Comparison of ENCODE assay signal across 21 cellular contexts in the genomic region with DNA sequence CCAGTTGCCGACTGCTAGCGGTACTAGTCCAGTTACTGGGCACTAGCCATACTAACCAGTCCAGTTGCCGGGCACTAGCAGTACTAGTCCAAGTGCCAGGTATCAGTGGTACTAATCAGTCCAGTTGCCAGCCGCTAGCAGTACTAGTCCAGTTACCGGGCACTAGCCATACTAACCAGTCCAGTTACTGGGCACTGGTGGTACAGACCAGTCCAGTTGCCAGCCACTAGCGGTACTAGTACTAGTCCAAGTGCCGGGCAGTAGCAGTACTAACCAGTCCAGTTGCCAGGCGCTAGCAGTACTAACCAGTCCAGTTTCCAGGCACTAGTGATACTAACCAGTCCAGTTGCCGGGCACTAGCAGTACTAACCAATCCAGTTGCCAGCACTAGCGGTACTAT.
DNase-seq lines count a peak whose midpoint lies in the region; ATAC-seq, FAIRE-seq and TF ChIP-seq lines count a peak whose summit lies in the region.
"Had no signal": no experiment of that assay in that cellular context is flagged by ENCODE, and none has a peak within 500 bp of the region (broad histone marks: within the 10 kb centered on the region; RNA-seq: fewer than 3 reads in every experiment).

No MANE protein-coding gene starts in this region.

- TF ChIP-seq POLR2A in K562 (conservative IDR thresholded peaks at IDR 0.05), result no peak

- BruUV-seq in K562 (replicated peaks; lab: Mats Ljungman, UMichigan), result no TSS peak

- CTCF ChIA-PET in K562 (lab: Yijun Ruan, JAX; ENCODE audit: low intra/inter-chr PET ratio), result no interaction called here

- intact Hi-C loops in K562 (cut with micrococcal nuclease) (no loop called here), sciatic nerve (cut with DNase I) (no loop called here)

- H3K4me3 ChIP-seq in K562, result no peak overlapping the region
- H3K4me3 ChIP-seq in Karpas-422 (ENCODE audit: low read length), result no peak overlapping the region
- H3K4me3 ChIP-seq: BLaER1, GM12878 had no signal

- WGBS in K562 (ENCODE audit: insufficient coverage, low coverage, missing lambda C conversion rate), result 100% methylated on average over 9 of the region's 10 CpGs

- no peak for FAIRE-seq in K562 (lab: Jason Lieb, UNC)
- FAIRE-seq in D721Med (lab: Jason Lieb, UNC), result no peak
- FAIRE-seq: A204.1, GM12878 had no signal

- no peaks in the 10 kb centered on the region; a peak in 1 of 5 replicates for H3K4me1 ChIP-seq in K562 (replicated peaks in 1 of 2; ENCODE audit: control insufficient read depth in 2 of 2, insufficient read depth in 2 of 2, low read length in 2 of 2)
- H3K4me1 ChIP-seq in Karpas-422 (ENCODE audit: low read length), result no peaks in the 10 kb centered on the region
- H3K4me1 ChIP-seq: Caco-2 had no signal

- no peaks in the 10 kb centered on the region for H3K9me1 ChIP-seq in K562 (ENCODE audit: control insufficient read depth, insufficient read depth, low read length)

- no peak overlapping the region for H3K27ac ChIP-seq in K562 (ENCODE audit: extremely low read depth, low read depth, low read length)
- no peak overlapping the region for H3K27ac ChIP-seq in Karpas-422 (ENCODE audit: low read length)
- H3K27ac ChIP-seq: 22Rv1, BLaER1, C4-2B had no signal

- H3K27me3 ChIP-seq in K562 (ENCODE audit: control insufficient read depth in 2 of 2, insufficient read depth in 2 of 2, low read length in 2 of 2), result no peaks in the 10 kb centered on the region
- no peaks in the 10 kb centered on the region for H3K27me3 ChIP-seq in Karpas-422 (ENCODE audit: low read length)
- H3K27me3 ChIP-seq: BLaER1 had no signal

- H2AFZ ChIP-seq in K562 (ENCODE audit: low read depth, low read length) (no peak overlapping the region), Karpas-422 (ENCODE audit: low read length) (no peak overlapping the region)

- H3K9ac ChIP-seq in K562 (ENCODE audit: insufficient read depth in 1 of 2, low read depth in 2 of 2, low read length in 2 of 2) (no peak overlapping the region), Karpas-422 (ENCODE audit: low read length) (no peak overlapping the region)
- H3K9ac ChIP-seq: BLaER1 had no signal

- TF ChIP-seq EP300 in K562 (IDR thresholded peaks at IDR 0.05; ENCODE audit: low read length), result no peak

- ATAC-seq in K562 (no peak), sciatic nerve (no peak), GM19328 (IDR thresholded peaks at IDR 0.05; ENCODE audit: unreplicated experiment) (no peak)
- ATAC-seq: CD8-positive, alpha-beta T cell; GM12878 had no signal

- no peaks in the 10 kb centered on the region for H4K20me1 ChIP-seq in K562 (replicated peaks; ENCODE audit: control insufficient read depth, insufficient read depth, low read length)
- H4K20me1 ChIP-seq in Karpas-422 (ENCODE audit: insufficient read depth, low read depth, low read length), result no peaks in the 10 kb centered on the region
- H4K20me1 ChIP-seq: BLaER1 had no signal

- in situ Hi-C loops in K562 (cut with MboI), result no loop called here

- H3K9me2 ChIP-seq in Karpas-422 (replicated peaks; ENCODE audit: insufficient read depth, low read length), result no peaks in the 10 kb centered on the region

- H3K79me2 ChIP-seq in K562 (ENCODE audit: control insufficient read depth, insufficient read depth, low read length) (no peaks in the 10 kb centered on the region), Karpas-422 (ENCODE audit: low read length) (no peaks in the 10 kb centered on the region)

- TF ChIP-seq RAD21 in K562 (CRISPR knock-in tag; conservative IDR thresholded peaks at IDR 0.05 in 1 of 2, IDR thresholded peaks at IDR 0.05 in 1 of 2), result no peak

- H3K9me3 ChIP-seq in K562 (replicated peaks; ENCODE audit: control insufficient read depth, insufficient read depth, low read depth, low read length) (0 out of 2 replicates have a peak, but pooled peaks cover 2% of the 10 kb centered on the region), Karpas-422 (ENCODE audit: low read length) (peaks cover 4% of the 10 kb centered on the region; the same call in 1 of the 2 replicates)

- H3K4me2 ChIP-seq in K562 (ENCODE audit: insufficient read depth, low read length) (no peak overlapping the region), Karpas-422 (ENCODE audit: low read depth, low read length, poor library complexity, severe bottlenecking) (no peak overlapping the region)
- H3K4me2 ChIP-seq: BLaER1 had no signal

- DNase-seq in K562 (ENCODE audit: extremely low read depth in 1 of 4, low spot score in 3 of 4), result no peak
- DNase-seq in mesenteric fat pad (ENCODE audit: low spot score), result peak; percentile 68
- peak; percentile 45 for DNase-seq in sciatic nerve (ENCODE audit: low spot score)
- DNase-seq in Karpas-422, result no peak
- DNase-seq in D721Med (ENCODE audit: insufficient read length, low spot score), result no peak
- DNase-seq: Caco-2; CD4-positive, CD25-positive, alpha-beta regulatory T cell; CD8-positive, alpha-beta T cell; DMS 273 treated with DMSO at 0.1 percent for 48 hours; DMS79; EL; GDM1; GOT3; H7; HCEC 1CT had no signal

- TF ChIP-seq CTCF in K562 (IDR thresholded peaks at IDR 0.05 in 2 of 3, conservative IDR thresholded peaks at IDR 0.05 in 1 of 3; ENCODE audit: insufficient read depth in 2 of 3, low read depth in 1 of 3, low read length in 3 of 3) (no peak), D721Med (IDR thresholded peaks at IDR 0.05; ENCODE audit: insufficient read depth, missing control alignments) (no peak)

- H3K36me3 ChIP-seq in K562 (ENCODE audit: control insufficient read depth, insufficient read depth, low read length), result peaks cover 22% of the 10 kb centered on the region; the same call in 2 of the 3 replicates
- no peaks in the 10 kb centered on the region for H3K36me3 ChIP-seq in Karpas-422 (ENCODE audit: insufficient read depth, low read length)

- POLR2A ChIA-PET in K562 (lab: Yijun Ruan, JAX), result no interaction called here

TF ChIP-seq in K562, 482 proteins besides CTCF, POLR2A, EP300 and RAD21:
- TF ChIP-seq, protein P1, sequence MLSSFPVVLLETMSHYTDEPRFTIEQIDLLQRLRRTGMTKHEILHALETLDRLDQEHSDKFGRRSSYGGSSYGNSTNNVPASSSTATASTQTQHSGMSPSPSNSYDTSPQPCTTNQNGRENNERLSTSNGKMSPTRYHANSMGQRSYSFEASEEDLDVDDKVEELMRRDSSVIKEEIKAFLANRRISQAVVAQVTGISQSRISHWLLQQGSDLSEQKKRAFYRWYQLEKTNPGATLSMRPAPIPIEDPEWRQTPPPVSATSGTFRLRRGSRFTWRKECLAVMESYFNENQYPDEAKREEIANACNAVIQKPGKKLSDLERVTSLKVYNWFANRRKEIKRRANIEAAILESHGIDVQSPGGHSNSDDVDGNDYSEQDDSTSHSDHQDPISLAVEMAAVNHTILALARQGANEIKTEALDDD (IDR thresholded peaks at IDR 0.05), result peak; percentile 91
- TF ChIP-seq MCM3 (IDR thresholded peaks at IDR 0.05), result no peak
TF ChIP-seq in K562: peak in this region for 1.

Comparison
In these comparisons a context has a peak if more than half of its experiments do, and no peak if none do; other contexts are left out.
1. DNase-seq: peak in mesenteric fat pad (single experiment) and sciatic nerve (single experiment); none in K562 (0 of 4), Karpas-422 (single experiment) and D721Med (single experiment).